In the genomic region with DNA sequence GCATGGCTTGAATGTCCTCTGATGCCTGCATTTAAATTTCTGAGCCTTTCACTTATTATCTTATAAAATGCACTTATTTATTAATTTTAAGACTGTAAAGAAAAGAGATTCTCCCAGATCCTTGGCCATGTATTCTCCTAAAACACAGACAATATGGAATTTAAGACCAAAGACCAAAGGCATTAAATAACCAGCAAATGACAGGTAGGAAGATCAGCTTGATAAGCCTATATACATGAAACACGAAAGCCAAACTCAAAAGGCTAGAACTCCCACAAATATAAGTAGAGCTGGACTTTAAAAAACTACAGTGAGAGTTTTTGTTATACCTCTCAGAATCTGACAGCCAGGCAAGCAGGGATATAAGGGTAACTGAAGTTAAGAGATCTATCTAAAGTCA, we compare ENCODE assay signal across 1 cellular context.
TF ChIP-seq lines count a peak whose summit lies in the region.

No MANE protein-coding gene starts in this region.

TF ChIP-seq in IMR-90, 13 proteins besides CTCF, POLR2A, EP300 and RAD21:
- TF ChIP-seq, protein P1, sequence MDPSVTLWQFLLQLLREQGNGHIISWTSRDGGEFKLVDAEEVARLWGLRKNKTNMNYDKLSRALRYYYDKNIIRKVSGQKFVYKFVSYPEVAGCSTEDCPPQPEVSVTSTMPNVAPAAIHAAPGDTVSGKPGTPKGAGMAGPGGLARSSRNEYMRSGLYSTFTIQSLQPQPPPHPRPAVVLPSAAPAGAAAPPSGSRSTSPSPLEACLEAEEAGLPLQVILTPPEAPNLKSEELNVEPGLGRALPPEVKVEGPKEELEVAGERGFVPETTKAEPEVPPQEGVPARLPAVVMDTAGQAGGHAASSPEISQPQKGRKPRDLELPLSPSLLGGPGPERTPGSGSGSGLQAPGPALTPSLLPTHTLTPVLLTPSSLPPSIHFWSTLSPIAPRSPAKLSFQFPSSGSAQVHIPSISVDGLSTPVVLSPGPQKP (IDR thresholded peaks at IDR 0.05; ENCODE audit: borderline replicate concordance, low read depth, low read length) = no peak
- TF ChIP-seq, protein P2, sequence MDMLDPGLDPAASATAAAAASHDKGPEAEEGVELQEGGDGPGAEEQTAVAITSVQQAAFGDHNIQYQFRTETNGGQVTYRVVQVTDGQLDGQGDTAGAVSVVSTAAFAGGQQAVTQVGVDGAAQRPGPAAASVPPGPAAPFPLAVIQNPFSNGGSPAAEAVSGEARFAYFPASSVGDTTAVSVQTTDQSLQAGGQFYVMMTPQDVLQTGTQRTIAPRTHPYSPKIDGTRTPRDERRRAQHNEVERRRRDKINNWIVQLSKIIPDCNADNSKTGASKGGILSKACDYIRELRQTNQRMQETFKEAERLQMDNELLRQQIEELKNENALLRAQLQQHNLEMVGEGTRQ (IDR thresholded peaks at IDR 0.05; ENCODE audit: low read depth, low read length) = no peak
- no peak for TF ChIP-seq RFX5 (IDR thresholded peaks at IDR 0.05; ENCODE audit: low read depth, low read length)
- no peak for TF ChIP-seq MAZ (IDR thresholded peaks at IDR 0.05; ENCODE audit: borderline replicate concordance, low read depth, low read length)
- no peak for TF ChIP-seq BHLHE40 (IDR thresholded peaks at IDR 0.05; ENCODE audit: low read depth, low read length)
- no peak for TF ChIP-seq SMC3 (IDR thresholded peaks at IDR 0.05; ENCODE audit: low read depth, low read length)
- TF ChIP-seq FOS (IDR thresholded peaks at IDR 0.05; ENCODE audit: low read depth, low read length) = no peak
- TF ChIP-seq MXI1 (IDR thresholded peaks at IDR 0.05; ENCODE audit: borderline replicate concordance, low read depth, low read length) = no peak
- TF ChIP-seq MAFK (IDR thresholded peaks at IDR 0.05; ENCODE audit: low read depth, low read length) = no peak
- TF ChIP-seq NFE2L2 (IDR thresholded peaks at IDR 0.05; ENCODE audit: low read depth, low read length) = no peak
